10 cellular contexts compared by ENCODE assay signal in genomic region chr14:30330452-30330851, GRCh38.
DNase-seq lines count a peak whose midpoint lies in the region; ATAC-seq, FAIRE-seq and TF ChIP-seq lines count a peak whose summit lies in the region.
"Had no signal": no experiment of that assay in that cellular context is flagged by ENCODE, and none has a peak within 500 bp of the region (broad histone marks: within the 10 kb centered on the region; RNA-seq: fewer than 3 reads in every experiment).

No MANE protein-coding gene starts in this region.

- H3K4me3 ChIP-seq in lower lobe of right lung = no peak overlapping the region

- peak; percentile 40 for TF ChIP-seq CTCF in D721Med (IDR thresholded peaks at IDR 0.05; ENCODE audit: insufficient read depth, missing control alignments)
- peak; percentile 35 for TF ChIP-seq CTCF in lower lobe of right lung (IDR thresholded peaks at IDR 0.05)

- DNase-seq in D721Med (ENCODE audit: insufficient read length, low spot score) (no peak), HuH-7 (ENCODE audit: low spot score) (peak; percentile 11), amniotic epithelial cell (ENCODE audit: low read depth) (peak; percentile 6), lower lobe of right lung (no peak), SHP77 treated with DMSO at 0.1 percent for 48 hours (lab: John Stamatoyannopoulos, UW) (no peak), GOT3 (lab: John Stamatoyannopoulos, UW) (no peak)
- DNase-seq: left cardiac atrium, T-helper 9 cell had no signal

- ATAC-seq in lower lobe of right lung (no peak), GM19452 (IDR thresholded peaks at IDR 0.05; ENCODE audit: unreplicated experiment) (no peak)
- ATAC-seq: activated T-helper 17 cell treated with anti-CD3 and anti-CD28 coated beads, Interleukin-2, amount 50 U/mL, for 72 hours; left cardiac atrium had no signal

- no peak overlapping the region for H3K27ac ChIP-seq in lower lobe of right lung

- no peaks in the 10 kb centered on the region for H3K4me1 ChIP-seq in lower lobe of right lung

- FAIRE-seq in D721Med (lab: Jason Lieb, UNC) = no peak

- no peaks in the 10 kb centered on the region for H3K36me3 ChIP-seq in lower lobe of right lung

- no peaks in the 10 kb centered on the region for H3K9me3 ChIP-seq in lower lobe of right lung

- intact Hi-C loops in lower lobe of right lung (cut with DNase I) = no loop called here

- H3K27me3 ChIP-seq in lower lobe of right lung (ENCODE audit: low read depth) = no peaks in the 10 kb centered on the region

Comparison
In these comparisons a context has a peak if more than half of its experiments do, and no peak if none do; other contexts are left out.
1. DNase-seq: peak in HuH-7 (single experiment) and amniotic epithelial cell (single experiment); none in D721Med (single experiment), lower lobe of right lung (single experiment), SHP77 treated with DMSO at 0.1 percent for 48 hours (single experiment) and GOT3 (single experiment).